8 cellular contexts compared by ENCODE assay signal in genomic region chr5:54517174-54517511, GRCh38. TPM values are rescaled to one million over a fixed set of nuclear protein-coding genes. Genes with fewer than 3 reads are reported as not detected.
DNase-seq lines count a peak whose midpoint lies in the region; ATAC-seq and TF ChIP-seq lines count a peak whose summit lies in the region.

No MANE protein-coding gene starts in this region.

- H3F3A ChIP-seq in smooth muscle cell (ENCODE audit: low read depth): peaks cover 4% of the 10 kb centered on the region

- H2AFZ ChIP-seq in smooth muscle cell (ENCODE audit: low read depth): peak overlapping the region; percentile 95

- H3K27me3 Mint-ChIP-seq in activated T-cell treated with anti-CD3 and anti-CD28 coated beads, Interleukin-2, amount 50 U/mL, for 4 hours (ENCODE audit: low read depth): no peaks in the 10 kb centered on the region

- peaks cover 28% of the 10 kb centered on the region for H4K20me1 ChIP-seq in smooth muscle cell (ENCODE audit: low read depth)

- H3K4me2 ChIP-seq in smooth muscle cell: peak overlapping the region; percentile 89

- no peak for TF ChIP-seq POLR2A in gastroesophageal sphincter (IDR thresholded peaks at IDR 0.05)

- TF ChIP-seq EP300 in gastroesophageal sphincter (IDR thresholded peaks at IDR 0.05): no peak

- H3K4me1 ChIP-seq in SJCRH30 (no peaks in the 10 kb centered on the region; the same call in 1 of the 2 replicates), gastroesophageal sphincter (peaks cover 0 to 47% (median 15%) of the 10 kb centered on the region in 3 donors), smooth muscle cell (ENCODE audit: low read depth) (peaks cover 42% of the 10 kb centered on the region)

- peak overlapping the region; percentile 87 for H3K4me3 ChIP-seq in SJCRH30
- H3K4me3 ChIP-seq in gastroesophageal sphincter: peak overlapping the region in 1 of 2 donors; percentile 100
- peak overlapping the region; percentile 46 for H3K4me3 ChIP-seq in smooth muscle cell

- H3K9ac ChIP-seq in smooth muscle cell (ENCODE audit: low read depth): no peak overlapping the region

- H3K36me3 Mint-ChIP-seq in activated T-cell treated with anti-CD3 and anti-CD28 coated beads, Interleukin-2, amount 50 U/mL, for 4 hours (ENCODE audit: insufficient read depth): peaks cover 2% of the 10 kb centered on the region

- DNase-seq in activated T-cell treated with anti-CD3 and anti-CD28 coated beads, Interleukin-2, amount 50 U/mL, for 4 hours: no peak
- DNase-seq in activated T-cell treated with anti-CD3 and anti-CD28 coated beads for 4 hours (no peak), SJCRH30 (no peak), smooth muscle cell (lab: John Stamatoyannopoulos, UW; ENCODE audit: unreplicated experiment) (no peak), NAMALWA (ENCODE audit: low spot score) (no peak), NCI-H446 (lab: John Stamatoyannopoulos, UW) (no peak)

- H3K36me3 ChIP-seq in SJCRH30: no peaks in the 10 kb centered on the region
- peaks cover 0 to 3% of the 10 kb centered on the region in 2 donors for H3K36me3 ChIP-seq in gastroesophageal sphincter
- H3K36me3 ChIP-seq in smooth muscle cell (ENCODE audit: low read depth): no peaks in the 10 kb centered on the region

- TF ChIP-seq CTCF in gastroesophageal sphincter (IDR thresholded peaks at IDR 0.05) (no peak), smooth muscle cell (IDR thresholded peaks at IDR 0.05; ENCODE audit: borderline replicate concordance, insufficient read depth, poor library complexity, severe bottlenecking) (no peak)

- H3K27me3 ChIP-seq in SJCRH30 (no peaks in the 10 kb centered on the region), gastroesophageal sphincter (no peaks in the 10 kb centered on the region), smooth muscle cell (ENCODE audit: low read depth) (no peaks in the 10 kb centered on the region)

- H3K4me3 Mint-ChIP-seq in activated T-cell treated with anti-CD3 and anti-CD28 coated beads, Interleukin-2, amount 50 U/mL, for 4 hours: peak overlapping the region; percentile 70

- H3K27ac ChIP-seq in SJCRH30 (no peak overlapping the region), gastroesophageal sphincter (peak overlapping the region in 2 of 4 donors; percentile 97 to 98), smooth muscle cell (ENCODE audit: low read depth) (peak overlapping the region; percentile 93)

- H3K9me3 Mint-ChIP-seq in activated T-cell treated with anti-CD3 and anti-CD28 coated beads, Interleukin-2, amount 50 U/mL, for 4 hours: no peaks in the 10 kb centered on the region

- peaks cover 41% of the 10 kb centered on the region for H3K79me2 ChIP-seq in smooth muscle cell (ENCODE audit: low read depth)

- H3K9me3 ChIP-seq in SJCRH30 (replicated peaks) (no peaks in the 10 kb centered on the region), gastroesophageal sphincter (no peaks in the 10 kb centered on the region), smooth muscle cell (replicated peaks; ENCODE audit: low read depth) (no peaks in the 10 kb centered on the region)

- ATAC-seq in activated T-cell treated with anti-CD3 and anti-CD28 coated beads, Interleukin-2, amount 50 U/mL, for 4 hours: no peak
- ATAC-seq in gastroesophageal sphincter: peak; percentile 31
- no peak for ATAC-seq in HG02970 (IDR thresholded peaks at IDR 0.05; ENCODE audit: low FRiP score, unreplicated experiment)

- peaks cover 35% of the 10 kb centered on the region for H3K4me1 Mint-ChIP-seq in activated T-cell treated with anti-CD3 and anti-CD28 coated beads, Interleukin-2, amount 50 U/mL, for 4 hours (ENCODE audit: low read depth)

- WGBS in gastroesophageal sphincter (ENCODE audit: low coverage in 1 of 2), 2 donors: 5 to 7% methylated on average over 4 of the region's 4 CpGs
- WGBS in smooth muscle cell (ENCODE audit: low lambda C conversion rate): 2% methylated on average over 4 of the region's 4 CpGs

RNA-seq across cellular contexts. Expression of gene SNX18, which starts 0.4 kb away (rescaled TPM):
- total RNA-seq in activated T-cell treated with anti-CD3 and anti-CD28 coated beads, Interleukin-2, amount 50 U/mL, for 4 hours: 10 to 100 TPM; 10.2 to 11.7 (median 10.9) TPM
- 8.4 and 9.3 TPM in 2 replicates for total RNA-seq in SJCRH30 (2014; rRNA removed; shearing (Covaris generic))
- total RNA-seq in gastroesophageal sphincter (10 to 100 TPM; 34.9 to 65.7 (median 49.2) TPM), smooth muscle cell (16.7 and 17.5 TPM in 2 replicates)
- polyA plus RNA-seq in smooth muscle cell: 3.5 and 4.7 TPM in 2 replicates
